17 cellular contexts compared by ENCODE assay signal in the genomic region with DNA sequence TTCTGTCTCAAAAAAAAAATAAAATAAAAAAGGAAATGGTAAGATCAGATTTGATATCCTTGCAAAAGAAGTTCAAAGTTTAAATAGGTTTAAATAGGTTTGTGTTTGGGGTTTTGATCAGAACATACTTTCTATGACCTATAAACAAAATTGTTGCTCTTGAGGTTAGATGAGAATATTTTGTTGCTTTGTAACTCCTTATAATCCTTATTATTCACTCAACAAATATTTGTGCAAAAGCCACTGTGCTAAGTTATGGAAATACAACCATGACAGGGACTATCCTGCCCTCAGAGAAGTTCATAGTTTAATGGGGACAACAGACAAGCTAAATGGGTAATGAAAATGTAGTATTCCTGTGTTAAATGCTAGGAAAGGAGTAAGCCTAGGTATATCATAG.
A peak's percentile ranks its signal among the peaks of the same experiment; 100 is the strongest.
DNase-seq lines count a peak whose midpoint lies in the region; ATAC-seq and TF ChIP-seq lines count a peak whose summit lies in the region.
"Had no signal": no experiment of that assay in that cellular context is flagged by ENCODE, and none has a peak within 500 bp of the region (broad histone marks: within the 10 kb centered on the region; RNA-seq: fewer than 3 reads in every experiment).

No MANE protein-coding gene starts in this region.

- no peaks in the 10 kb centered on the region for H3K27me3 Mint-ChIP-seq in natural killer cell treated with Interleukin-12 subunit alpha and Interleukin-12 subunit beta and Interleukin-15 and Interleukin-18, amount 100 ng/mL, for 72 hours

- TF ChIP-seq CTCF in choroid plexus epithelial cell (conservative IDR thresholded peaks at IDR 0.05; ENCODE audit: low read depth, low read length) (no peak), GM13977 (IDR thresholded peaks at IDR 0.05; ENCODE audit: extremely low read depth, insufficient read depth, missing control alignments) (no peak)

- in situ Hi-C loops in GM23248 (cut with MboI) (no loop called here), GM13977 (cut with MboI; ENCODE audit: low pct_unique_long_range_greater_than_20kb, low sequenced_read_pairs, unreplicated experiment) (no loop called here)

- H3K9ac ChIP-seq in GM23248: no peak overlapping the region
- H3K9ac ChIP-seq: BLaER1 had no signal

- H3K4me1 ChIP-seq in GM23248 (ENCODE audit: insufficient read depth): peaks cover 20% of the 10 kb centered on the region
- H3K4me1 ChIP-seq: BLaER1, HAP-1 had no signal

- no peaks in the 10 kb centered on the region for H3K9me3 ChIP-seq in GM23248 (ENCODE audit: low read depth)
- H3K9me3 ChIP-seq: HAP-1 had no signal

- no peak for ATAC-seq in GM19397 (IDR thresholded peaks at IDR 0.05; ENCODE audit: unreplicated experiment)
- ATAC-seq in natural killer cell treated with Interleukin-12 subunit alpha and Interleukin-12 subunit beta and Interleukin-15 and Interleukin-18, amount 100 ng/mL, for 72 hours: no peak
- ATAC-seq: CD8-positive, alpha-beta T cell had no signal

- H3K79me2 ChIP-seq in GM23248 (ENCODE audit: insufficient read depth): no peaks in the 10 kb centered on the region

- H3K36me3 ChIP-seq in GM23248 (ENCODE audit: low read depth): no peaks in the 10 kb centered on the region; the same call in 1 of the 2 replicates
- H3K36me3 ChIP-seq: HAP-1 had no signal

- H3K4me3 ChIP-seq in GM23248: no peak overlapping the region
- H3K4me3 ChIP-seq in choroid plexus epithelial cell (ENCODE audit: low read depth, low read length): no peak overlapping the region
- H3K4me3 ChIP-seq: BLaER1, HAP-1 had no signal

- H3K4me2 ChIP-seq in GM23248 (ENCODE audit: unreplicated experiment): no peak overlapping the region
- H3K4me2 ChIP-seq: BLaER1 had no signal

- no peak overlapping the region for H3K4me3 Mint-ChIP-seq in natural killer cell treated with Interleukin-12 subunit alpha and Interleukin-12 subunit beta and Interleukin-15 and Interleukin-18, amount 100 ng/mL, for 72 hours
- H3K4me3 Mint-ChIP-seq: CD8-positive, alpha-beta T cell had no signal

- H4K20me1 ChIP-seq in GM23248 (ENCODE audit: insufficient read depth): no peaks in the 10 kb centered on the region
- H4K20me1 ChIP-seq: BLaER1 had no signal

- DNase-seq in AG08395 (ENCODE audit: low spot score): peak; percentile 29
- DNase-seq in GM23248: peak; percentile 19
- peak; percentile 6 for DNase-seq in RPMI7951 (ENCODE audit: low read depth)
- DNase-seq in choroid plexus epithelial cell (ENCODE audit: low read depth): peak; percentile 10
- DNase-seq in NCI-H1092 treated with DMSO at 0.1 percent for 48 hours (lab: John Stamatoyannopoulos, UW): no peak
- DNase-seq in GM13977 (ENCODE audit: low spot score): no peak
- no peak for DNase-seq in natural killer cell treated with Interleukin-12 subunit alpha and Interleukin-12 subunit beta and Interleukin-15 and Interleukin-18, amount 100 ng/mL, for 72 hours (ENCODE audit: low spot score)
- DNase-seq: CD8-positive, alpha-beta T cell; KG1; NCI-H1048; NCI-H146; NCI-H2081; NCI-H748 treated with DMSO at 0.1 percent for 48 hours; OCI-M1 had no signal

- no peak overlapping the region for H3K27ac Mint-ChIP-seq in natural killer cell treated with Interleukin-12 subunit alpha and Interleukin-12 subunit beta and Interleukin-15 and Interleukin-18, amount 100 ng/mL, for 72 hours
- H3K27ac Mint-ChIP-seq: CD8-positive, alpha-beta T cell had no signal

- no peaks in the 10 kb centered on the region for H3K27me3 ChIP-seq in GM23248 (replicated peaks; ENCODE audit: insufficient read depth)
- H3K27me3 ChIP-seq: BLaER1 had no signal

- H3K9me3 Mint-ChIP-seq in natural killer cell treated with Interleukin-12 subunit alpha and Interleukin-12 subunit beta and Interleukin-15 and Interleukin-18, amount 100 ng/mL, for 72 hours: peaks cover 4% of the 10 kb centered on the region

- no peak overlapping the region for H2AFZ ChIP-seq in GM23248

- no peaks in the 10 kb centered on the region for H3F3A ChIP-seq in GM23248 (ENCODE audit: insufficient read depth)

- no peaks in the 10 kb centered on the region for H3K9me2 ChIP-seq in GM23248 (ENCODE audit: insufficient read depth)

- H3K4me1 Mint-ChIP-seq in natural killer cell treated with Interleukin-12 subunit alpha and Interleukin-12 subunit beta and Interleukin-15 and Interleukin-18, amount 100 ng/mL, for 72 hours (ENCODE audit: low read depth in 2 of 2): peaks cover 0 to 3% of the 10 kb centered on the region in 2 donors

- peaks cover 25% of the 10 kb centered on the region for H3K36me3 Mint-ChIP-seq in natural killer cell treated with Interleukin-12 subunit alpha and Interleukin-12 subunit beta and Interleukin-15 and Interleukin-18, amount 100 ng/mL, for 72 hours

- no peak overlapping the region for H3K27ac ChIP-seq in GM23248
- H3K27ac ChIP-seq: BLaER1 had no signal

Comparison
In these comparisons a context has a peak if more than half of its experiments do, and no peak if none do; other contexts are left out.
1. DNase-seq: peak in AG08395 (single experiment), GM23248 (single experiment), RPMI7951 (single experiment) and choroid plexus epithelial cell (single experiment); none in NCI-H1092 treated with DMSO at 0.1 percent for 48 hours (single experiment), GM13977 (single experiment) and natural killer cell treated with Interleukin-12 subunit alpha and Interleukin-12 subunit beta and Interleukin-15 and Interleukin-18, amount 100 ng/mL, for 72 hours (single experiment).